ENCODE assay signal across 1 cellular context in the genomic region with DNA sequence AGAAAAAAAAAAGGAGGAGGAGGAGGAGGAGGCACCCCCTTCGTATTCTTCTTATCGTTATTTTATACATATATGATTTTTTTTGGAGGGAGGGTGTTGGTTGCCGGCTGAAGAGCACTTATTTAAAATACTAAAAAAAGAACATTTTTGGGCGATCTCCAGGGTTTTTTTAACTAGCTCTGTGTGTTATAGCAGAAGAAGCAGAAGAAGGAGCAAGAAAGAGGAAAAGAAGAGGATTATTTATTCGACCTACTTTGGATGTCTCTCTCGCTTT.
TF ChIP-seq lines count a peak whose summit lies in the region.

No MANE protein-coding gene starts in this region.

TF ChIP-seq in endothelial cell of umbilical vein, 7 proteins besides CTCF, POLR2A, EP300 and RAD21 (continued from another document):
- TF ChIP-seq JUN (IDR thresholded peaks at IDR 0.05; ENCODE audit: borderline replicate concordance, insufficient read depth, insufficient read length, low read depth): no peak
